ENCODE assay signal across 1 cellular context in the genomic region with DNA sequence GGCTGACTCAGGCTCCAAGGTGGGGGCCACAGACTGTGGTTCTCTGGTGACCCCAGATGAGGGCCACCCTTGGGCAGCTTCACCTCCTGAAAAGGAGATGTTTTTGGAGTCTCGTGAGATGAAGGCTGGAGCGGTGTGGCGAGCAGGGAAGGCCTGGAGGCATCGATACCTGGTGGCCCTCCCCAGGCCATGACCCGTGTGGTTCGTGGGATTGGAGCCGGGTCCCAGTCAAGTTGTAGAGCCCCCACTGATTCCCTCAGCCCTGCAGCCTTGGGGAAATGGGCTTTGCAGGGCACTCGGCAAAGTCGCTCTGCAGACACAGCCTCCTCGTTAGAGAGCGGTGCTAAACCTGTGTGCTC.
TF ChIP-seq lines count a peak whose summit lies in the region.

No MANE protein-coding gene starts in this region.

TF ChIP-seq in HepG2, 621 proteins besides CTCF, POLR2A, EP300 and RAD21 (continued from another document):
- TF ChIP-seq, protein P1, sequence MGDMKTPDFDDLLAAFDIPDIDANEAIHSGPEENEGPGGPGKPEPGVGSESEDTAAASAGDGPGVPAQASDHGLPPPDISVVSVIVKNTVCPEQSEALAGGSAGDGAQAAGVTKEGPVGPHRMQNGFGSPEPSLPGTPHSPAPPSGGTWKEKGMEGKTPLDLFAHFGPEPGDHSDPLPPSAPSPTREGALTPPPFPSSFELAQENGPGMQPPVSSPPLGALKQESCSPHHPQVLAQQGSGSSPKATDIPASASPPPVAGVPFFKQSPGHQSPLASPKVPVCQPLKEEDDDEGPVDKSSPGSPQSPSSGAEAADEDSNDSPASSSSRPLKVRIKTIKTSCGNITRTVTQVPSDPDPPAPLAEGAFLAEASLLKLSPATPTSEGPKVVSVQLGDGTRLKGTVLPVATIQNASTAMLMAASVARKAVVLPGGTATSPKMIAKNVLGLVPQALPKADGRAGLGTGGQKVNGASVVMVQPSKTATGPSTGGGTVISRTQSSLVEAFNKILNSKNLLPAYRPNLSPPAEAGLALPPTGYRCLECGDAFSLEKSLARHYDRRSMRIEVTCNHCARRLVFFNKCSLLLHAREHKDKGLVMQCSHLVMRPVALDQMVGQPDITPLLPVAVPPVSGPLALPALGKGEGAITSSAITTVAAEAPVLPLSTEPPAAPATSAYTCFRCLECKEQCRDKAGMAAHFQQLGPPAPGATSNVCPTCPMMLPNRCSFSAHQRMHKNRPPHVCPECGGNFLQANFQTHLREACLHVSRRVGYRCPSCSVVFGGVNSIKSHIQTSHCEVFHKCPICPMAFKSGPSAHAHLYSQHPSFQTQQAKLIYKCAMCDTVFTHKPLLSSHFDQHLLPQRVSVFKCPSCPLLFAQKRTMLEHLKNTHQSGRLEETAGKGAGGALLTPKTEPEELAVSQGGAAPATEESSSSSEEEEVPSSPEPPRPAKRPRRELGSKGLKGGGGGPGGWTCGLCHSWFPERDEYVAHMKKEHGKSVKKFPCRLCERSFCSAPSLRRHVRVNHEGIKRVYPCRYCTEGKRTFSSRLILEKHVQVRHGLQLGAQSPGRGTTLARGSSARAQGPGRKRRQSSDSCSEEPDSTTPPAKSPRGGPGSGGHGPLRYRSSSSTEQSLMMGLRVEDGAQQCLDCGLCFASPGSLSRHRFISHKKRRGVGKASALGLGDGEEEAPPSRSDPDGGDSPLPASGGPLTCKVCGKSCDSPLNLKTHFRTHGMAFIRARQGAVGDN (CRISPR knock-in tag; IDR thresholded peaks at IDR 0.05): no peak
- TF ChIP-seq LCORL (IDR thresholded peaks at IDR 0.05) (no peak), LCORL (CRISPR knock-in tag; IDR thresholded peaks at IDR 0.05) (no peak), ZNF564 (CRISPR knock-in tag; IDR thresholded peaks at IDR 0.05) (no peak), U2AF2 (IDR thresholded peaks at IDR 0.05; ENCODE audit: low read depth, low read length) (no peak), SYNCRIP (IDR thresholded peaks at IDR 0.05; ENCODE audit: insufficient read depth, low read depth, low read length) (no peak), JUND (CRISPR knock-in tag; IDR thresholded peaks at IDR 0.05) (no peak), MEF2D (CRISPR knock-in tag; IDR thresholded peaks at IDR 0.05) (no peak), PITX1 (CRISPR knock-in tag; IDR thresholded peaks at IDR 0.05) (no peak), ZNF746 (CRISPR knock-in tag; IDR thresholded peaks at IDR 0.05) (no peak), SRSF9 (IDR thresholded peaks at IDR 0.05; ENCODE audit: borderline replicate concordance, insufficient read depth, low read depth, low read length, poor library complexity, severe bottlenecking) (no peak), ZBTB3 (CRISPR knock-in tag; IDR thresholded peaks at IDR 0.05; ENCODE audit: borderline replicate concordance, low read depth) (no peak)
